20 cellular contexts compared by ENCODE assay signal in genomic region chr6:106247733-106248132, GRCh38.
DNase-seq lines count a peak whose midpoint lies in the region; ATAC-seq, FAIRE-seq and TF ChIP-seq lines count a peak whose summit lies in the region.
"Had no signal": no experiment of that assay in that cellular context is flagged by ENCODE, and none has a peak within 500 bp of the region (broad histone marks: within the 10 kb centered on the region; RNA-seq: fewer than 3 reads in every experiment).

No MANE protein-coding gene starts in this region.

- H3K4me1 ChIP-seq in upper lobe of left lung = peaks cover 0 to 15% (median 0%) of the 10 kb centered on the region in 4 donors
- H3K4me1 ChIP-seq: BLaER1, left lung had no signal

- H3K9me3 ChIP-seq in T-helper 17 cell (ENCODE audit: control insufficient read depth, low read length, poor library complexity, severe bottlenecking) (no peaks in the 10 kb centered on the region), upper lobe of left lung (no peaks in the 10 kb centered on the region)
- H3K9me3 ChIP-seq: BLaER1, left lung, spleen had no signal

- ATAC-seq in GM18909 (IDR thresholded peaks at IDR 0.05; ENCODE audit: poor library complexity, unreplicated experiment) = peak; percentile 56
- ATAC-seq in HG02840 (IDR thresholded peaks at IDR 0.05; ENCODE audit: low FRiP score, unreplicated experiment) = peak; percentile 29
- peak; percentile 69 for ATAC-seq in T-helper 17 cell
- ATAC-seq in upper lobe of left lung (ENCODE audit: low FRiP score in 2 of 2) = no peak

- WGBS in upper lobe of left lung, 2 donors = 78 to 88% methylated on average over 4 of the region's 4 CpGs

- H3K4me1 Mint-ChIP-seq in T-helper 17 cell = peaks cover 8% of the 10 kb centered on the region

- H3K36me3 Mint-ChIP-seq in T-helper 17 cell (ENCODE audit: low read depth) = peaks cover 2% of the 10 kb centered on the region

- H3K4me3 ChIP-seq in GM12865 (ENCODE audit: low read depth, low read length) (no peak overlapping the region), upper lobe of left lung (no peak overlapping the region)
- H3K4me3 ChIP-seq: BLaER1, left lung, spleen had no signal

- no peak for TF ChIP-seq POLR2A in upper lobe of left lung (IDR thresholded peaks at IDR 0.05)
- no peak for TF ChIP-seq POLR2A in H54 (IDR thresholded peaks at IDR 0.05; ENCODE audit: low read depth, low read length)

- TF ChIP-seq CTCF in GM12865 (IDR thresholded peaks at IDR 0.05; ENCODE audit: insufficient read depth, low read depth, low read length, missing control alignments) (no peak), upper lobe of left lung (IDR thresholded peaks at IDR 0.05) (no peak)

- no peak overlapping the region for H3K27ac Mint-ChIP-seq in T-helper 17 cell
- H3K27ac Mint-ChIP-seq: activated naive CD4-positive, alpha-beta T cell treated with anti-CD3 and anti-CD28 coated beads, Interleukin-2, amount 50 U/mL, for 24 hours had no signal

- peaks cover 0 to 24% (median 0%) of the 10 kb centered on the region in 4 donors for H3K36me3 ChIP-seq in upper lobe of left lung

- H3K27me3 ChIP-seq in upper lobe of left lung = no peaks in the 10 kb centered on the region
- H3K27me3 ChIP-seq: BLaER1, left lung, spleen had no signal

- H3K27ac ChIP-seq in upper lobe of left lung = no peak overlapping the region
- H3K27ac ChIP-seq: BLaER1, left lung, spleen had no signal

- DNase-seq in GM12865 (ENCODE audit: low read depth) = peak; percentile 54
- DNase-seq in T-helper 17 cell = no peak
- DNase-seq in upper lobe of left lung = no peak
- DNase-seq in NOMO-1 treated with dmso at 0.1 percent for 144 hours (lab: John Stamatoyannopoulos, UW; ENCODE audit: unreplicated experiment) = no peak
- no peak for DNase-seq in H54 (ENCODE audit: insufficient read length, low spot score)
- DNase-seq in urothelium cell line (ENCODE audit: low spot score) = no peak
- DNase-seq: activated CD4-positive, alpha-beta T cell treated with anti-CD3 and anti-CD28 coated beads, Interleukin-2, amount 50 U/mL, for 4 hours; DMS153; effector CD4-positive, alpha-beta T cell; Karpas-422; left lung; NCI-H1436; posterior cingulate gyrus; spleen; T1000 had no signal

- H3K27me3 Mint-ChIP-seq in T-helper 17 cell = no peaks in the 10 kb centered on the region
- H3K27me3 Mint-ChIP-seq: activated naive CD4-positive, alpha-beta T cell treated with anti-CD3 and anti-CD28 coated beads, Interleukin-2, amount 50 U/mL, for 24 hours had no signal

- FAIRE-seq in H54 (lab: Jason Lieb, UNC) (no peak), urothelium cell line (lab: Jason Lieb, UNC) (no peak)
- FAIRE-seq: bronchial epithelial cell had no signal

- no peak overlapping the region for H3K4me3 Mint-ChIP-seq in T-helper 17 cell
- H3K4me3 Mint-ChIP-seq: activated naive CD4-positive, alpha-beta T cell treated with anti-CD3 and anti-CD28 coated beads, Interleukin-2, amount 50 U/mL, for 24 hours had no signal

- no peak for TF ChIP-seq EP300 in upper lobe of left lung (IDR thresholded peaks at IDR 0.05)

Comparison
In these comparisons a context has a peak if more than half of its experiments do, and no peak if none do; other contexts are left out.
1. ATAC-seq: peak in GM18909 (single experiment), HG02840 (single experiment) and T-helper 17 cell (single experiment); none in upper lobe of left lung (0 of 2).